Comparison of ENCODE assay signal across 1 cellular context in genomic region chr2:143284087-143284675, GRCh38.
TF ChIP-seq lines count a peak whose summit lies in the region.

No MANE protein-coding gene starts in this region.

TF ChIP-seq in K562, 482 proteins besides CTCF, POLR2A, EP300 and RAD21 (continued from another document):
- TF ChIP-seq SMC3 (conservative IDR thresholded peaks at IDR 0.05; ENCODE audit: insufficient read depth, low read depth, low read length) (no peak), EZH2 (IDR thresholded peaks at IDR 0.05; ENCODE audit: borderline replicate concordance, low read depth, low read length) (no peak), TRIM24 (IDR thresholded peaks at IDR 0.05) (no peak), ESRRA (IDR thresholded peaks at IDR 0.05; ENCODE audit: borderline replicate concordance, low read depth) (no peak), SPI1 (IDR thresholded peaks at IDR 0.05; ENCODE audit: borderline replicate concordance, low read depth, low read length) (no peak)
- TF ChIP-seq, protein P1, sequence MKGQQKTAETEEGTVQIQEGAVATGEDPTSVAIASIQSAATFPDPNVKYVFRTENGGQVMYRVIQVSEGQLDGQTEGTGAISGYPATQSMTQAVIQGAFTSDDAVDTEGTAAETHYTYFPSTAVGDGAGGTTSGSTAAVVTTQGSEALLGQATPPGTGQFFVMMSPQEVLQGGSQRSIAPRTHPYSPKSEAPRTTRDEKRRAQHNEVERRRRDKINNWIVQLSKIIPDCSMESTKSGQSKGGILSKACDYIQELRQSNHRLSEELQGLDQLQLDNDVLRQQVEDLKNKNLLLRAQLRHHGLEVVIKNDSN (CRISPR knock-in tag; IDR thresholded peaks at IDR 0.05), result no peak
- TF ChIP-seq, protein P2, sequence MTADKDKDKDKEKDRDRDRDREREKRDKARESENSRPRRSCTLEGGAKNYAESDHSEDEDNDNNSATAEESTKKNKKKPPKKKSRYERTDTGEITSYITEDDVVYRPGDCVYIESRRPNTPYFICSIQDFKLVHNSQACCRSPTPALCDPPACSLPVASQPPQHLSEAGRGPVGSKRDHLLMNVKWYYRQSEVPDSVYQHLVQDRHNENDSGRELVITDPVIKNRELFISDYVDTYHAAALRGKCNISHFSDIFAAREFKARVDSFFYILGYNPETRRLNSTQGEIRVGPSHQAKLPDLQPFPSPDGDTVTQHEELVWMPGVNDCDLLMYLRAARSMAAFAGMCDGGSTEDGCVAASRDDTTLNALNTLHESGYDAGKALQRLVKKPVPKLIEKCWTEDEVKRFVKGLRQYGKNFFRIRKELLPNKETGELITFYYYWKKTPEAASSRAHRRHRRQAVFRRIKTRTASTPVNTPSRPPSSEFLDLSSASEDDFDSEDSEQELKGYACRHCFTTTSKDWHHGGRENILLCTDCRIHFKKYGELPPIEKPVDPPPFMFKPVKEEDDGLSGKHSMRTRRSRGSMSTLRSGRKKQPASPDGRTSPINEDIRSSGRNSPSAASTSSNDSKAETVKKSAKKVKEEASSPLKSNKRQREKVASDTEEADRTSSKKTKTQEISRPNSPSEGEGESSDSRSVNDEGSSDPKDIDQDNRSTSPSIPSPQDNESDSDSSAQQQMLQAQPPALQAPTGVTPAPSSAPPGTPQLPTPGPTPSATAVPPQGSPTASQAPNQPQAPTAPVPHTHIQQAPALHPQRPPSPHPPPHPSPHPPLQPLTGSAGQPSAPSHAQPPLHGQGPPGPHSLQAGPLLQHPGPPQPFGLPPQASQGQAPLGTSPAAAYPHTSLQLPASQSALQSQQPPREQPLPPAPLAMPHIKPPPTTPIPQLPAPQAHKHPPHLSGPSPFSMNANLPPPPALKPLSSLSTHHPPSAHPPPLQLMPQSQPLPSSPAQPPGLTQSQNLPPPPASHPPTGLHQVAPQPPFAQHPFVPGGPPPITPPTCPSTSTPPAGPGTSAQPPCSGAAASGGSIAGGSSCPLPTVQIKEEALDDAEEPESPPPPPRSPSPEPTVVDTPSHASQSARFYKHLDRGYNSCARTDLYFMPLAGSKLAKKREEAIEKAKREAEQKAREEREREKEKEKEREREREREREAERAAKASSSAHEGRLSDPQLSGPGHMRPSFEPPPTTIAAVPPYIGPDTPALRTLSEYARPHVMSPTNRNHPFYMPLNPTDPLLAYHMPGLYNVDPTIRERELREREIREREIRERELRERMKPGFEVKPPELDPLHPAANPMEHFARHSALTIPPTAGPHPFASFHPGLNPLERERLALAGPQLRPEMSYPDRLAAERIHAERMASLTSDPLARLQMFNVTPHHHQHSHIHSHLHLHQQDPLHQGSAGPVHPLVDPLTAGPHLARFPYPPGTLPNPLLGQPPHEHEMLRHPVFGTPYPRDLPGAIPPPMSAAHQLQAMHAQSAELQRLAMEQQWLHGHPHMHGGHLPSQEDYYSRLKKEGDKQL (CRISPR knock-in tag; IDR thresholded peaks at IDR 0.05; ENCODE audit: borderline replicate concordance), result no peak
